9 cellular contexts compared by ENCODE assay signal in the genomic region with DNA sequence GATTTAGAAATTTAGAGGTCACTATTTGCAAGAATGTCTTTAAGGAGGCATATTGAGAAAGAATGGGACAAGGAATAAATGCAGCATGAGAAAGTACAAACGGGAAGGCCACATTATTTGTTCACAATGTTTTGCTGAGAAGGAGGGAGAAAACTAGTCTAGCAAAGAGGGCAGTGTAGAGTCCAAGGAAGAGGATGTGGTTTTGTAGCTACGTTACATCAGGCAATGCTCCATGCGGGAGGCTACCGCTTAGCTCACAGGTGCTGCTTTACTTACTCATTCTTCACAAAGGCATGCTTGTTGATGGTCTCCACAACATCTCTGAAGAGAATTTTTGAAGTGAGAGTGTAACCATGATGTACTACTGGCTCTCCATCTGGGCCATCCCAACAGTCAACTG.
A peak's percentile ranks its signal among the peaks of the same experiment; 100 is the strongest.
DNase-seq lines count a peak whose midpoint lies in the region; ATAC-seq and TF ChIP-seq lines count a peak whose summit lies in the region.
"Had no signal": no experiment of that assay in that cellular context is flagged by ENCODE, and none has a peak within 500 bp of the region (broad histone marks: within the 10 kb centered on the region; RNA-seq: fewer than 3 reads in every experiment).

No MANE protein-coding gene starts in this region.

- no peak overlapping the region for H3K27ac Mint-ChIP-seq in stimulated activated effector memory CD8-positive, alpha-beta T cell treated with anti-CD3 and anti-CD28 coated beads, Interleukin-12 subunit alpha, Interleukin-12 subunit beta, amount 100 ng/mL, for 72 hours
- H3K27ac Mint-ChIP-seq in endodermal cell = no peak overlapping the region

- no peaks in the 10 kb centered on the region for H3K9me3 Mint-ChIP-seq in stimulated activated effector memory CD8-positive, alpha-beta T cell treated with anti-CD3 and anti-CD28 coated beads, Interleukin-12 subunit alpha, Interleukin-12 subunit beta, amount 100 ng/mL, for 72 hours
- H3K9me3 Mint-ChIP-seq in endodermal cell = no peaks in the 10 kb centered on the region

- H2AFZ ChIP-seq in PC-3 (ENCODE audit: low read length) = no peak overlapping the region

- ATAC-seq in HG02623 (IDR thresholded peaks at IDR 0.05; ENCODE audit: unreplicated experiment) (peak; percentile 38), PC-3 (no peak)
- ATAC-seq in stimulated activated effector memory CD8-positive, alpha-beta T cell treated with anti-CD3 and anti-CD28 coated beads, Interleukin-12 subunit alpha, Interleukin-12 subunit beta, amount 100 ng/mL, for 72 hours = peak; percentile 54

- H3K9me2 ChIP-seq in PC-3 (replicated peaks; ENCODE audit: low read length) = no peaks in the 10 kb centered on the region

- H3K4me3 ChIP-seq in PC-3 (ENCODE audit: low read length) (no peak overlapping the region), thyroid gland (replicated peaks in 1 of 3) (no peak overlapping the region), endodermal cell (ENCODE audit: low read length) (no peak overlapping the region)

- TF ChIP-seq CTCF in PC-3 (conservative IDR thresholded peaks at IDR 0.05; ENCODE audit: low read depth, low read length) = no peak
- TF ChIP-seq CTCF in thyroid gland (IDR thresholded peaks at IDR 0.05) = no peak
- TF ChIP-seq CTCF in endodermal cell (conservative IDR thresholded peaks at IDR 0.05) = no peak
- no peak for TF ChIP-seq CTCF in GM10266 (IDR thresholded peaks at IDR 0.05; ENCODE audit: control insufficient read depth, insufficient read depth, low read depth, missing control alignments)

- no peaks in the 10 kb centered on the region for H3F3A ChIP-seq in PC-3 (ENCODE audit: low read length, unreplicated experiment)

- H3K36me3 ChIP-seq in PC-3 (ENCODE audit: low read depth, low read length) (no peaks in the 10 kb centered on the region), thyroid gland (no peaks in the 10 kb centered on the region), endodermal cell (ENCODE audit: control insufficient read depth, insufficient read depth, low read length) (peaks cover 6% of the 10 kb centered on the region)

- H4K20me1 ChIP-seq in PC-3 (ENCODE audit: low read length) = no peaks in the 10 kb centered on the region

- peak; percentile 5 for DNase-seq in NOMO-1 treated with DMSO at 0.1 percent for 48 hours (lab: John Stamatoyannopoulos, UW; ENCODE audit: unreplicated experiment)
- DNase-seq in NOMO-1 treated with dmso at 0.1 percent for 144 hours (lab: John Stamatoyannopoulos, UW; ENCODE audit: unreplicated experiment) = no peak
- DNase-seq in PC-3 = peak; percentile 16
- no peak for DNase-seq in stimulated activated effector memory CD8-positive, alpha-beta T cell treated with anti-CD3 and anti-CD28 coated beads, Interleukin-12 subunit alpha, Interleukin-12 subunit beta, amount 100 ng/mL, for 72 hours (ENCODE audit: low spot score in 2 of 2)
- no peak for DNase-seq in thyroid gland
- no peak for DNase-seq in endodermal cell
- no peak for DNase-seq in GM10266 (ENCODE audit: extremely low spot score)
- DNase-seq: 8988T had no signal

- no peaks in the 10 kb centered on the region for H3K79me2 ChIP-seq in PC-3 (ENCODE audit: low read length)

- no peak overlapping the region for H3K27ac ChIP-seq in PC-3 (ENCODE audit: low read length)
- H3K27ac ChIP-seq in thyroid gland = no peak overlapping the region
- no peak overlapping the region for H3K27ac ChIP-seq in endodermal cell (ENCODE audit: low read depth, low read length)

- H3K4me1 ChIP-seq in PC-3 (ENCODE audit: insufficient read depth, low read length) (no peaks in the 10 kb centered on the region), thyroid gland (peaks cover 3 to 5% of the 10 kb centered on the region in 2 donors), endodermal cell (ENCODE audit: control insufficient read depth, insufficient read depth, low read length) (peaks cover 16% of the 10 kb centered on the region)

- no peak overlapping the region for H3K4me2 ChIP-seq in PC-3 (ENCODE audit: low read length)

- POLR2A ChIA-PET in PC-3 (lab: Charles Lee; ENCODE audit: unreplicated experiment) = no interaction called here

- no TSS peak for BruUV-seq in PC-3 (replicated peaks; lab: Mats Ljungman, UMichigan)

- CTCF ChIA-PET in PC-3 (lab: Charles Lee) = no interaction called here

- H3K4me3 Mint-ChIP-seq in stimulated activated effector memory CD8-positive, alpha-beta T cell treated with anti-CD3 and anti-CD28 coated beads, Interleukin-12 subunit alpha, Interleukin-12 subunit beta, amount 100 ng/mL, for 72 hours = no peak overlapping the region
- no peak overlapping the region for H3K4me3 Mint-ChIP-seq in endodermal cell

- no peak for TF ChIP-seq POLR2A in thyroid gland (IDR thresholded peaks at IDR 0.05)

- H3K27me3 Mint-ChIP-seq in endodermal cell (ENCODE audit: insufficient read depth) = no peaks in the 10 kb centered on the region

- 58 to 82% methylated on average over 4 of the region's 4 CpGs for WGBS in thyroid gland, 2 donors
- WGBS in endodermal cell (ENCODE audit: insufficient coverage in 1 of 2, insufficient read length in 1 of 2), 2 experiments = 81 to 91% methylated on average over 1 to 4 of the region's 4 CpGs

- no peaks in the 10 kb centered on the region for H3K36me3 Mint-ChIP-seq in stimulated activated effector memory CD8-positive, alpha-beta T cell treated with anti-CD3 and anti-CD28 coated beads, Interleukin-12 subunit alpha, Interleukin-12 subunit beta, amount 100 ng/mL, for 72 hours
- peaks cover 6% of the 10 kb centered on the region for H3K36me3 Mint-ChIP-seq in endodermal cell (ENCODE audit: low read depth)

- H3K4me1 Mint-ChIP-seq in stimulated activated effector memory CD8-positive, alpha-beta T cell treated with anti-CD3 and anti-CD28 coated beads, Interleukin-12 subunit alpha, Interleukin-12 subunit beta, amount 100 ng/mL, for 72 hours = no peaks in the 10 kb centered on the region
- H3K4me1 Mint-ChIP-seq in endodermal cell = peaks cover 44% of the 10 kb centered on the region

- H3K27me3 ChIP-seq in PC-3 (ENCODE audit: low read length) (no peaks in the 10 kb centered on the region), thyroid gland (no peaks in the 10 kb centered on the region), endodermal cell (ENCODE audit: control insufficient read depth, insufficient read depth, low read length, poor library complexity, severe bottlenecking) (no peaks in the 10 kb centered on the region)

- intact Hi-C loops in PC-3 (cut with micrococcal nuclease) = no loop called here
- intact Hi-C loops in thyroid gland (cut with DNase I) = no loop called here

- H3K9ac ChIP-seq in PC-3 (ENCODE audit: low read length) (no peak overlapping the region), endodermal cell (ENCODE audit: extremely low read depth, low read length, poor library complexity, severe bottlenecking) (no peak overlapping the region)

- no peaks in the 10 kb centered on the region for H3K9me3 ChIP-seq in PC-3 (ENCODE audit: low read length)
- H3K9me3 ChIP-seq in thyroid gland = no peaks in the 10 kb centered on the region
- H3K9me3 ChIP-seq in endodermal cell (ENCODE audit: control insufficient read depth, low read length) = no peaks in the 10 kb centered on the region

Comparison
In these comparisons a context has a peak if more than half of its experiments do, and no peak if none do; other contexts are left out.
1. DNase-seq: peak in NOMO-1 treated with DMSO at 0.1 percent for 48 hours (single experiment) and PC-3 (single experiment); none in NOMO-1 treated with dmso at 0.1 percent for 144 hours (single experiment), stimulated activated effector memory CD8-positive, alpha-beta T cell treated with anti-CD3 and anti-CD28 coated beads, Interleukin-12 subunit alpha, Interleukin-12 subunit beta, amount 100 ng/mL, for 72 hours (0 of 2), thyroid gland (0 of 2), endodermal cell (single experiment) and GM10266 (single experiment).